14 cellular contexts compared by ENCODE assay signal in genomic region chr17:2621241-2621640, GRCh38.
"Had no signal": no experiment of that assay in that cellular context is flagged by ENCODE, and none has a peak within 500 bp of the region (broad histone marks: within the 10 kb centered on the region; RNA-seq: fewer than 3 reads in every experiment).

No MANE protein-coding gene starts in this region.

- H3K27me3 Mint-ChIP-seq: brain, T-cell had no signal

- H3K27ac ChIP-seq: esophagus muscularis mucosa, ovary, VCaP had no signal

- H3K4me3 ChIP-seq: colonic mucosa, esophagus muscularis mucosa, ovary had no signal

- H3K9me3 ChIP-seq: colonic mucosa, esophagus muscularis mucosa, ovary had no signal

- ATAC-seq: T-cell had no signal

- H3K4me3 Mint-ChIP-seq: brain, T-cell had no signal

- H3K27me3 ChIP-seq: colonic mucosa, esophagus muscularis mucosa, ovary had no signal

- DNase-seq: activated CD4-positive, alpha-beta T cell treated with anti-CD3 and anti-CD28 coated beads for 1 hour; activated CD4-positive, alpha-beta T cell treated with anti-CD3 and anti-CD28 coated beads, Interleukin-2, amount 50 U/mL, for 48 hours; activated naive CD4-positive, alpha-beta T cell treated with anti-CD3 and anti-CD28 coated beads, Interleukin-2, amount 50 U/mL, for 16 hours; activated T-cell treated with anti-CD3 and anti-CD28 coated beads, Interleukin-2, amount 50 U/mL, for 1 hour; amygdala; central memory CD4-positive, alpha-beta T cell; colonic mucosa; midbrain; ovary; stimulated activated CD4-positive, alpha-beta T cell treated with anti-CD3 and anti-CD28 coated beads, Interleukin-1b, Interleukin-23, amount 100 ng/mL, for 48 hours; T-cell had no signal

- H3K36me3 ChIP-seq: colonic mucosa, ovary had no signal
